Comparison of ENCODE assay signal across 33 cellular contexts in the genomic region with DNA sequence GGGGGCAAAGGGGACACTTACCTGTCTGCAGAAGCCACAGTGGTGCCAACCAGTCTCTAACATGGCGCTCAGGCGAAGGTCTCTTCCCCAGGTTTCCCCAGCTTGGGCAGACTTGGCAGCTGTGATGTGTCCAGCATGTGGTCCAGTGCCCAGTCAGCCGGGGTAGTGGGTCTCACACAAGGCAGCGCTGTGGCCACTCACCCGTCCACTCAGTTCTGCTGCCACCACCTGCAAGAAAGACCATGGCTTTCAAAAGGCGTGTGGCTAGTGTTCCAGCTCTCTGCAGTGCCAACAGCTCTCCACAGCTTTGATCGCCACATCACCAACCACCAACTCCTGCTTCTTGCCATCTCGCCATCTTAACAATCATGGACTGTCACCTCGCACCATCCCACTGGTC.
"Had no signal": no experiment of that assay in that cellular context is flagged by ENCODE, and none has a peak within 500 bp of the region (broad histone marks: within the 10 kb centered on the region; RNA-seq: fewer than 3 reads in every experiment).

No MANE protein-coding gene starts in this region.

- H3K27me3 Mint-ChIP-seq: activated CD4-positive, alpha-beta memory T cell treated with anti-CD3 and anti-CD28 coated beads for 36 hours; activated CD4-positive, alpha-beta T cell treated with anti-CD3 and anti-CD28 coated beads, Interleukin-2, amount 10 ng/mL, durations not matched to agents 7 days and 5 days; activated CD8-positive, alpha-beta T cell treated with anti-CD3 and anti-CD28 coated beads for 36 hours; activated naive CD8-positive, alpha-beta T cell treated with anti-CD3 and anti-CD28 coated beads for 36 hours; activated T-helper 17 cell treated with anti-CD3 and anti-CD28 coated beads, Interleukin-2, amount 50 U/mL, for 72 hours had no signal

- FAIRE-seq: astrocyte, TTC549 had no signal

- H3K9me3 ChIP-seq: adrenal gland, body of pancreas, breast epithelium had no signal

- H3K36me3 Mint-ChIP-seq: activated CD4-positive, alpha-beta memory T cell treated with anti-CD3 and anti-CD28 coated beads for 36 hours; activated naive CD8-positive, alpha-beta T cell treated with anti-CD3 and anti-CD28 coated beads for 36 hours had no signal

- ATAC-seq: activated CD8-positive, alpha-beta T cell treated with anti-CD3 and anti-CD28 coated beads for 36 hours; activated naive CD4-positive, alpha-beta T cell treated with anti-CD3 and anti-CD28 coated beads, Interleukin-2, amount 50 U/mL, for 72 hours; activated T-cell treated with anti-CD3 and anti-CD28 coated beads, Interleukin-2, amount 50 U/mL, for 4 hours; activated T-cell treated with anti-CD3 and anti-CD28 coated beads, Interleukin-2, amount 50 U/mL, for 72 hours; activated T-helper 17 cell treated with anti-CD3 and anti-CD28 coated beads, Interleukin-2, amount 50 U/mL, for 72 hours; body of pancreas; T-cell had no signal

- H3K36me3 ChIP-seq: adrenal gland, brain microvascular endothelial cell, breast epithelium, cardiac muscle cell had no signal

- H3K4me1 ChIP-seq: adrenal gland, body of pancreas, breast epithelium had no signal

- H3K4me3 ChIP-seq: adrenal gland, body of pancreas, breast epithelium, cardiac muscle cell had no signal

- H3K9me3 Mint-ChIP-seq: activated naive CD4-positive, alpha-beta T cell treated with anti-CD3 and anti-CD28 coated beads, Interleukin-2, amount 50 U/mL, for 72 hours; activated T-helper 1 cell treated with anti-CD3 and anti-CD28 coated beads, Interleukin-12 subunit alpha, Interleukin-12 subunit beta, Interleukin-2, Interleukin-4 antibody, amounts not matched to agents 30 ng/mL and 10 ng/mL and 1 ng/mL, durations not matched to agents 14 hours and 24 hours and 36 hours; T-helper 2 cell treated with Interferon-gamma antibody and Interleukin-4, amounts not matched to agents 5 μg/mL and 100 μg/mL, for 36 hours had no signal

- H3K27ac ChIP-seq: adrenal gland, body of pancreas, brain microvascular endothelial cell, breast epithelium, cardiac muscle cell, VCaP had no signal

- H3K4me3 Mint-ChIP-seq: activated B cell treated with CpG ODN at 0.5 μM for 24 hours; activated CD4-positive, alpha-beta memory T cell treated with anti-CD3 and anti-CD28 coated beads for 36 hours; activated CD4-positive, alpha-beta T cell treated with anti-CD3 and anti-CD28 coated beads, Interleukin-2, amount 10 ng/mL, durations not matched to agents 7 days and 5 days; activated CD8-positive, alpha-beta T cell treated with anti-CD3 and anti-CD28 coated beads for 36 hours; activated naive CD4-positive, alpha-beta T cell treated with anti-CD3 and anti-CD28 coated beads for 36 hours; activated naive CD8-positive, alpha-beta T cell treated with anti-CD3 and anti-CD28 coated beads for 36 hours; activated T-cell treated with anti-CD3 and anti-CD28 coated beads, Interleukin-2, amount 50 U/mL, for 4 hours; activated T-cell treated with anti-CD3 and anti-CD28 coated beads, Interleukin-2, amount 50 U/mL, for 72 hours; activated T-helper 1 cell treated with anti-CD3 and anti-CD28 coated beads, Interleukin-12 subunit alpha, Interleukin-12 subunit beta, Interleukin-2, Interleukin-4 antibody, amounts not matched to agents 30 ng/mL and 10 ng/mL and 1 ng/mL, durations not matched to agents 14 hours and 24 hours and 36 hours; activated T-helper 17 cell treated with anti-CD3 and anti-CD28 coated beads, Interleukin-2, amount 50 U/mL, for 72 hours; T-cell; T-helper 2 cell treated with Interferon-gamma antibody and Interleukin-4, amounts not matched to agents 5 μg/mL and 100 μg/mL, for 36 hours had no signal

- H3K4me1 Mint-ChIP-seq: activated B cell treated with CpG ODN at 0.5 μM for 24 hours; activated CD4-positive, alpha-beta T cell treated with anti-CD3 and anti-CD28 coated beads, Interleukin-2, amount 10 ng/mL, durations not matched to agents 7 days and 5 days; activated naive CD8-positive, alpha-beta T cell treated with anti-CD3 and anti-CD28 coated beads for 36 hours; activated T-helper 17 cell treated with anti-CD3 and anti-CD28 coated beads, Interleukin-2, amount 50 U/mL, for 72 hours; T-cell had no signal

- DNase-seq: activated B cell treated with CpG ODN at 0.5 μM for 24 hours; activated CD4-positive, alpha-beta memory T cell treated with anti-CD3 and anti-CD28 coated beads for 36 hours; activated CD4-positive, alpha-beta T cell treated with anti-CD3 and anti-CD28 coated beads for 4 hours; activated CD4-positive, alpha-beta T cell treated with anti-CD3 and anti-CD28 coated beads, Interleukin-2, amount 10 ng/mL, durations not matched to agents 7 days and 5 days; activated CD4-positive, CD25-positive, alpha-beta regulatory T cell treated with anti-CD3 and anti-CD28 coated beads, Interleukin-2, amount 50 U/mL, for 72 hours; activated CD8-positive, alpha-beta memory T cell treated with anti-CD3 and anti-CD28 coated beads, Interleukin-2, amount 50 U/mL, for 4 hours; activated CD8-positive, alpha-beta T cell treated with anti-CD3 and anti-CD28 coated beads for 36 hours; activated effector memory CD4-positive, alpha-beta T cell treated with anti-CD3 and anti-CD28 coated beads, Interleukin-2, amount 50 U/mL, for 16 hours; activated gamma-delta T cell treated with Interleukin-2 at 50 U/mL for 16 hours; activated naive CD4-positive, alpha-beta T cell; activated naive CD4-positive, alpha-beta T cell treated with anti-CD3 and anti-CD28 coated beads for 36 hours; activated naive CD4-positive, alpha-beta T cell treated with anti-CD3 and anti-CD28 coated beads, Interleukin-2, amount 50 U/mL, for 16 hours; activated naive CD8-positive, alpha-beta T cell treated with anti-CD3 and anti-CD28 coated beads for 36 hours; activated T-cell treated with anti-CD3 and anti-CD28 coated beads, Interleukin-2, amount 50 U/mL, for 4 hours; activated T-cell treated with anti-CD3 and anti-CD28 coated beads, Interleukin-2, amount 50 U/mL, for 72 hours; adrenal gland; amniotic stem cell; aorta; body of pancreas; brain microvascular endothelial cell; central memory CD4-positive, alpha-beta T cell; T-cell; T-helper 2 cell; T-helper 9 cell had no signal

- H3K27me3 ChIP-seq: adrenal gland, body of pancreas, brain microvascular endothelial cell, breast epithelium, cardiac muscle cell had no signal

- H3K27ac Mint-ChIP-seq: activated B cell treated with CpG ODN at 0.5 μM for 24 hours; activated CD4-positive, alpha-beta memory T cell treated with anti-CD3 and anti-CD28 coated beads for 36 hours; activated CD4-positive, alpha-beta T cell treated with anti-CD3 and anti-CD28 coated beads, Interleukin-2, amount 10 ng/mL, durations not matched to agents 7 days and 5 days; activated CD8-positive, alpha-beta T cell treated with anti-CD3 and anti-CD28 coated beads for 36 hours; activated naive CD4-positive, alpha-beta T cell treated with anti-CD3 and anti-CD28 coated beads for 36 hours; activated naive CD4-positive, alpha-beta T cell treated with anti-CD3 and anti-CD28 coated beads, Interleukin-2, amount 50 U/mL, for 72 hours; activated naive CD8-positive, alpha-beta T cell treated with anti-CD3 and anti-CD28 coated beads for 36 hours; activated T-cell treated with anti-CD3 and anti-CD28 coated beads, Interleukin-2, amount 50 U/mL, for 72 hours; activated T-helper 1 cell treated with anti-CD3 and anti-CD28 coated beads, Interleukin-12 subunit alpha, Interleukin-12 subunit beta, Interleukin-2, Interleukin-4 antibody, amounts not matched to agents 30 ng/mL and 10 ng/mL and 1 ng/mL, durations not matched to agents 14 hours and 24 hours and 36 hours; activated T-helper 17 cell treated with anti-CD3 and anti-CD28 coated beads, Interleukin-2, amount 50 U/mL, for 72 hours; T-cell; T-helper 2 cell treated with Interferon-gamma antibody and Interleukin-4, amounts not matched to agents 5 μg/mL and 100 μg/mL, for 36 hours had no signal
